In genomic region chr3:52891164-52891563, GRCh38 we compare ENCODE assay signal across 8 cellular contexts. TPM values are rescaled to one million over a fixed set of nuclear protein-coding genes. Genes with fewer than 3 reads are reported as not detected.
DNase-seq lines count a peak whose midpoint lies in the region; ATAC-seq and TF ChIP-seq lines count a peak whose summit lies in the region.

No MANE protein-coding gene starts in this region.

- no peaks in the 10 kb centered on the region for H3K27me3 Mint-ChIP-seq in activated CD4-positive, alpha-beta T cell treated with anti-CD3 and anti-CD28 coated beads for 36 hours
- H3K27me3 Mint-ChIP-seq in activated naive CD4-positive, alpha-beta T cell treated with anti-CD3 and anti-CD28 coated beads, Interleukin-2, amount 50 U/mL, for 24 hours, result no peaks in the 10 kb centered on the region
- H3K27me3 Mint-ChIP-seq in natural killer cell (ENCODE audit: low read depth in 2 of 2), result no peaks in the 10 kb centered on the region

- CTCF ChIA-PET in activated CD4-positive, alpha-beta T cell treated with anti-CD3 and anti-CD28 coated beads for 36 hours (lab: Charles Lee), result interaction anchor here (1.3 kb wide), 1 partner anchor 12 kb away, joined by 5 read pairs; no protein-coding TSS in a partner anchor

- H3K27ac ChIP-seq in thoracic aorta, result peak overlapping the region; percentile 87 to 92

- peak; percentile 66 for DNase-seq in activated CD4-positive, alpha-beta T cell treated with anti-CD3 and anti-CD28 coated beads for 36 hours
- DNase-seq in activated CD4-positive, alpha-beta T cell treated with anti-CD3 and anti-CD28 coated beads for 1 hour, result no peak
- no peak for DNase-seq in natural killer cell
- DNase-seq in thoracic aorta (ENCODE audit: low spot score), result no peak
- no peak for DNase-seq in MG63
- no peak for DNase-seq in DMS153 treated with DMSO at 0.1 percent for 48 hours (lab: John Stamatoyannopoulos, UW; ENCODE audit: unreplicated experiment)

- H3K9me3 Mint-ChIP-seq in activated CD4-positive, alpha-beta T cell treated with anti-CD3 and anti-CD28 coated beads for 36 hours (ENCODE audit: low read depth), result no peaks in the 10 kb centered on the region
- H3K9me3 Mint-ChIP-seq in activated naive CD4-positive, alpha-beta T cell treated with anti-CD3 and anti-CD28 coated beads, Interleukin-2, amount 50 U/mL, for 24 hours, result no peaks in the 10 kb centered on the region
- H3K9me3 Mint-ChIP-seq in natural killer cell, result no peaks in the 10 kb centered on the region

- ATAC-seq in activated CD4-positive, alpha-beta T cell treated with anti-CD3 and anti-CD28 coated beads for 36 hours, result peak; percentile 40
- peak in 2 of 3 donors; percentile 18 to 53 for ATAC-seq in natural killer cell
- ATAC-seq in thoracic aorta (ENCODE audit: insufficient number of reproducible peaks, low FRiP score, low read depth), result no peak
- no peak for ATAC-seq in GM18861 (IDR thresholded peaks at IDR 0.05; ENCODE audit: unreplicated experiment)

- peaks cover 65% of the 10 kb centered on the region for H3K4me1 Mint-ChIP-seq in activated CD4-positive, alpha-beta T cell treated with anti-CD3 and anti-CD28 coated beads for 36 hours
- H3K4me1 Mint-ChIP-seq in activated naive CD4-positive, alpha-beta T cell treated with anti-CD3 and anti-CD28 coated beads, Interleukin-2, amount 50 U/mL, for 24 hours, result peaks cover 63% of the 10 kb centered on the region
- H3K4me1 Mint-ChIP-seq in natural killer cell, result peaks cover 44 to 46% of the 10 kb centered on the region in 2 donors

- peaks cover 3% of the 10 kb centered on the region for H3K36me3 Mint-ChIP-seq in activated CD4-positive, alpha-beta T cell treated with anti-CD3 and anti-CD28 coated beads for 36 hours (ENCODE audit: low read depth)
- peaks cover 10% of the 10 kb centered on the region for H3K36me3 Mint-ChIP-seq in activated naive CD4-positive, alpha-beta T cell treated with anti-CD3 and anti-CD28 coated beads, Interleukin-2, amount 50 U/mL, for 24 hours
- H3K36me3 Mint-ChIP-seq in natural killer cell, result no peaks in the 10 kb centered on the region

- H3K9me3 ChIP-seq in thoracic aorta (no peaks in the 10 kb centered on the region), MG63 (no peaks in the 10 kb centered on the region)

- H3K36me3 ChIP-seq in thoracic aorta, result no peaks in the 10 kb centered on the region
- no peaks in the 10 kb centered on the region for H3K36me3 ChIP-seq in MG63

- TF ChIP-seq CTCF in natural killer cell (IDR thresholded peaks at IDR 0.05) (no peak), thoracic aorta (IDR thresholded peaks at IDR 0.05) (no peak)

- peaks cover 60 to 79% of the 10 kb centered on the region in 2 donors for H3K4me1 ChIP-seq in thoracic aorta (ENCODE audit: control insufficient read depth in 1 of 2, low read depth in 2 of 2)

- intact Hi-C loops in activated CD4-positive, alpha-beta T cell treated with anti-CD3 and anti-CD28 coated beads for 36 hours (cut with DNase I, micrococcal nuclease), result loop anchor here (5.0 to 10.0 kb wide), 6 partner anchors 39 to 994 kb away; partner anchors contain the start of genes ACTR8 (in 1 of the 2), DCP1A (in 1 of the 2), GLT8D1 (in 1 of the 2) and SPCS1 (in 1 of the 2)
- intact Hi-C loops in natural killer cell (cut with micrococcal nuclease), result no loop called here

- H3K4me3 Mint-ChIP-seq in activated CD4-positive, alpha-beta T cell treated with anti-CD3 and anti-CD28 coated beads for 36 hours, result no peak overlapping the region
- no peak overlapping the region for H3K4me3 Mint-ChIP-seq in activated naive CD4-positive, alpha-beta T cell treated with anti-CD3 and anti-CD28 coated beads, Interleukin-2, amount 50 U/mL, for 24 hours
- H3K4me3 Mint-ChIP-seq in natural killer cell, result no peak overlapping the region

- POLR2A ChIA-PET in activated CD4-positive, alpha-beta T cell treated with anti-CD3 and anti-CD28 coated beads for 36 hours (lab: Charles Lee), result no interaction called here

- H3K27ac Mint-ChIP-seq in activated CD4-positive, alpha-beta T cell treated with anti-CD3 and anti-CD28 coated beads for 36 hours, result peak overlapping the region; percentile 91
- peak overlapping the region; percentile 55 for H3K27ac Mint-ChIP-seq in activated naive CD4-positive, alpha-beta T cell treated with anti-CD3 and anti-CD28 coated beads, Interleukin-2, amount 50 U/mL, for 24 hours
- peak overlapping the region; percentile 31 to 63 for H3K27ac Mint-ChIP-seq in natural killer cell

- H3K27me3 ChIP-seq in thoracic aorta (replicated peaks; ENCODE audit: insufficient read depth), result no peaks in the 10 kb centered on the region
- no peaks in the 10 kb centered on the region for H3K27me3 ChIP-seq in MG63

- H3K4me3 ChIP-seq in thoracic aorta (peak overlapping the region; percentile 64), MG63 (no peak overlapping the region)

RNA-seq across cellular contexts. Expression of gene STIMATE, which starts 6.2 kb away (rescaled TPM):
- 10 to 100 TPM; 12.0 to 17.1 TPM for total RNA-seq in activated CD4-positive, alpha-beta T cell treated with anti-CD3 and anti-CD28 coated beads for 36 hours
- total RNA-seq in natural killer cell, result 10 to 100 TPM; 24.6 to 35.0 (median 33.1) TPM
- total RNA-seq in thoracic aorta, result 10 to 100 TPM; 45.2 to 75.1 TPM
- total RNA-seq in MG63 (2014; rRNA removed; shearing (Covaris generic); ENCODE audit: low replicate concordance), result 2.1 and 4.2 TPM in 2 replicates

RNA-seq across cellular contexts. Expression of gene MUSTN1, which starts 56.3 kb away (rescaled TPM):
- total RNA-seq in activated CD4-positive, alpha-beta T cell treated with anti-CD3 and anti-CD28 coated beads for 36 hours, result 1 to 10 TPM in 1 of 2 experiments, not detected in 1; 2.8 TPM
- total RNA-seq in natural killer cell (1 to 10 TPM; 5.3 to 7.7 (median 6.8) TPM), thoracic aorta (10 to 100 TPM; 21.0 to 33.8 TPM)
- total RNA-seq in MG63 (2014; rRNA removed; shearing (Covaris generic); ENCODE audit: low replicate concordance), result not detected in 2 replicates

Comparison
In these comparisons a context has a peak if more than half of its experiments do, and no peak if none do; other contexts are left out.
1. ATAC-seq: peak in activated CD4-positive, alpha-beta T cell treated with anti-CD3 and anti-CD28 coated beads for 36 hours (single experiment) and natural killer cell (2 of 3); none in thoracic aorta (single experiment) and GM18861 (single experiment).
2. Peak in every context shown above with its lines, with median percentiles within 50 percentile points of each other: H3K27ac Mint-ChIP-seq.